In the genomic region with DNA sequence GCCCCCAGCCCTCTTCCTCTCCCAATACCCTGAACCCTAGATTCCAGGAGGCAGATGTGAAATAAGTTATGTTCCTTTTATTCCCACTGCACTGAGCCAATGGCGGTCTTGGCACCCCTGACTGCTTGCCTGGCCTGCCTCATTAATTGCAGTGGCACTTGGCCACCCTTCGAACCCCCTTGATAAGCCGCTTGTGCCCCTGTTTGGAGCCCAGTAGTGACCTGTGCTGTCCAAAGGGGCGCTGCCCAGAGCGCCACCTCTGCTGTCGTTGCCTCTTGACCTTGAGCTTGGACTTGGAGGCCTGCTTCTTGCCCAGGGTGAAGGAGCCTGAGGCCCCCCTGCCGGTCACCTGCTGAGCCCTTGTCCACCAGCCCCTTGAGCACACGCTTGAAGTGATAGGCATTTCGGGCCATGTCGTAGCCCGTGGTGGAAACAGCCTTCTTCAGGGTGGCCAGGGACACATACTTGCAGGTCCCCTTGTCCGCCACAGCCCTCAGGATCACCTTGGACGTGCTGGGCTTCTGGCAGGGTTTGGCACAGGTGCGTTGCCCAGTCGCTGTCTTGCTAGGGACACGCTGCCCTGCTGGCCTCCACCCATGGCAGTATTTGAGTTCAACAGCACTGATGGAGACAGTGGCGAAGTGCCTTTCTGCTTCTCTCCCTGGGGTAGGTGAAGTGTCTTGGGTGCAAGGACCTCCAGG, we compare ENCODE assay signal across 1 cellular context.
TF ChIP-seq lines count a peak whose summit lies in the region.

No MANE protein-coding gene starts in this region.

TF ChIP-seq in H1, 55 proteins besides CTCF, POLR2A, EP300 and RAD21:
- TF ChIP-seq, protein P1, sequence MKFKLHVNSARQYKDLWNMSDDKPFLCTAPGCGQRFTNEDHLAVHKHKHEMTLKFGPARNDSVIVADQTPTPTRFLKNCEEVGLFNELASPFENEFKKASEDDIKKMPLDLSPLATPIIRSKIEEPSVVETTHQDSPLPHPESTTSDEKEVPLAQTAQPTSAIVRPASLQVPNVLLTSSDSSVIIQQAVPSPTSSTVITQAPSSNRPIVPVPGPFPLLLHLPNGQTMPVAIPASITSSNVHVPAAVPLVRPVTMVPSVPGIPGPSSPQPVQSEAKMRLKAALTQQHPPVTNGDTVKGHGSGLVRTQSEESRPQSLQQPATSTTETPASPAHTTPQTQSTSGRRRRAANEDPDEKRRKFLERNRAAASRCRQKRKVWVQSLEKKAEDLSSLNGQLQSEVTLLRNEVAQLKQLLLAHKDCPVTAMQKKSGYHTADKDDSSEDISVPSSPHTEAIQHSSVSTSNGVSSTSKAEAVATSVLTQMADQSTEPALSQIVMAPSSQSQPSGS (IDR thresholded peaks at IDR 0.05; ENCODE audit: low read length) = no peak
- TF ChIP-seq GTF2F1 (IDR thresholded peaks at IDR 0.05; ENCODE audit: borderline replicate concordance, low read depth, low read length) (no peak), KDM5A (IDR thresholded peaks at IDR 0.05; ENCODE audit: low read length) (no peak), TAF1 (IDR thresholded peaks at IDR 0.05; ENCODE audit: low read depth, low read length) (no peak), CHD1 (IDR thresholded peaks at IDR 0.05; ENCODE audit: low read depth, low read length) (no peak), JUND (IDR thresholded peaks at IDR 0.05; ENCODE audit: low read length) (no peak), SP2 (IDR thresholded peaks at IDR 0.05; ENCODE audit: low read length) (no peak), BACH1 (IDR thresholded peaks at IDR 0.05; ENCODE audit: low read length) (no peak), TBP (IDR thresholded peaks at IDR 0.05; ENCODE audit: low read depth, low read length) (no peak), SIX5 (IDR thresholded peaks at IDR 0.05; ENCODE audit: low read depth, low read length) (no peak), ZNF274 (IDR thresholded peaks at IDR 0.05; ENCODE audit: borderline replicate concordance, extremely low read depth, low read length) (no peak), BRCA1 (IDR thresholded peaks at IDR 0.05; ENCODE audit: low read depth, low read length) (no peak), HDAC2 (IDR thresholded peaks at IDR 0.05; ENCODE audit: borderline replicate concordance in 1 of 2, low read depth in 2 of 2, low read length in 2 of 2) (no peak), CEBPB (IDR thresholded peaks at IDR 0.05; ENCODE audit: low read depth, low read length) (no peak), NANOG (IDR thresholded peaks at IDR 0.05; ENCODE audit: insufficient read depth, low read depth, low read length, poor library complexity, severe bottlenecking) (no peak), CTBP2 (IDR thresholded peaks at IDR 0.05; ENCODE audit: borderline replicate concordance, insufficient read depth, insufficient read length, low read length) (no peak), BCL11A (IDR thresholded peaks at IDR 0.05; ENCODE audit: low read depth in 2 of 2, low read length in 2 of 2) (no peak)
- TF ChIP-seq, protein P2, sequence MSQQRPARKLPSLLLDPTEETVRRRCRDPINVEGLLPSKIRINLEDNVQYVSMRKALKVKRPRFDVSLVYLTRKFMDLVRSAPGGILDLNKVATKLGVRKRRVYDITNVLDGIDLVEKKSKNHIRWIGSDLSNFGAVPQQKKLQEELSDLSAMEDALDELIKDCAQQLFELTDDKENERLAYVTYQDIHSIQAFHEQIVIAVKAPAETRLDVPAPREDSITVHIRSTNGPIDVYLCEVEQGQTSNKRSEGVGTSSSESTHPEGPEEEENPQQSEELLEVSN (IDR thresholded peaks at IDR 0.05) = no peak
- TF ChIP-seq, protein P3, sequence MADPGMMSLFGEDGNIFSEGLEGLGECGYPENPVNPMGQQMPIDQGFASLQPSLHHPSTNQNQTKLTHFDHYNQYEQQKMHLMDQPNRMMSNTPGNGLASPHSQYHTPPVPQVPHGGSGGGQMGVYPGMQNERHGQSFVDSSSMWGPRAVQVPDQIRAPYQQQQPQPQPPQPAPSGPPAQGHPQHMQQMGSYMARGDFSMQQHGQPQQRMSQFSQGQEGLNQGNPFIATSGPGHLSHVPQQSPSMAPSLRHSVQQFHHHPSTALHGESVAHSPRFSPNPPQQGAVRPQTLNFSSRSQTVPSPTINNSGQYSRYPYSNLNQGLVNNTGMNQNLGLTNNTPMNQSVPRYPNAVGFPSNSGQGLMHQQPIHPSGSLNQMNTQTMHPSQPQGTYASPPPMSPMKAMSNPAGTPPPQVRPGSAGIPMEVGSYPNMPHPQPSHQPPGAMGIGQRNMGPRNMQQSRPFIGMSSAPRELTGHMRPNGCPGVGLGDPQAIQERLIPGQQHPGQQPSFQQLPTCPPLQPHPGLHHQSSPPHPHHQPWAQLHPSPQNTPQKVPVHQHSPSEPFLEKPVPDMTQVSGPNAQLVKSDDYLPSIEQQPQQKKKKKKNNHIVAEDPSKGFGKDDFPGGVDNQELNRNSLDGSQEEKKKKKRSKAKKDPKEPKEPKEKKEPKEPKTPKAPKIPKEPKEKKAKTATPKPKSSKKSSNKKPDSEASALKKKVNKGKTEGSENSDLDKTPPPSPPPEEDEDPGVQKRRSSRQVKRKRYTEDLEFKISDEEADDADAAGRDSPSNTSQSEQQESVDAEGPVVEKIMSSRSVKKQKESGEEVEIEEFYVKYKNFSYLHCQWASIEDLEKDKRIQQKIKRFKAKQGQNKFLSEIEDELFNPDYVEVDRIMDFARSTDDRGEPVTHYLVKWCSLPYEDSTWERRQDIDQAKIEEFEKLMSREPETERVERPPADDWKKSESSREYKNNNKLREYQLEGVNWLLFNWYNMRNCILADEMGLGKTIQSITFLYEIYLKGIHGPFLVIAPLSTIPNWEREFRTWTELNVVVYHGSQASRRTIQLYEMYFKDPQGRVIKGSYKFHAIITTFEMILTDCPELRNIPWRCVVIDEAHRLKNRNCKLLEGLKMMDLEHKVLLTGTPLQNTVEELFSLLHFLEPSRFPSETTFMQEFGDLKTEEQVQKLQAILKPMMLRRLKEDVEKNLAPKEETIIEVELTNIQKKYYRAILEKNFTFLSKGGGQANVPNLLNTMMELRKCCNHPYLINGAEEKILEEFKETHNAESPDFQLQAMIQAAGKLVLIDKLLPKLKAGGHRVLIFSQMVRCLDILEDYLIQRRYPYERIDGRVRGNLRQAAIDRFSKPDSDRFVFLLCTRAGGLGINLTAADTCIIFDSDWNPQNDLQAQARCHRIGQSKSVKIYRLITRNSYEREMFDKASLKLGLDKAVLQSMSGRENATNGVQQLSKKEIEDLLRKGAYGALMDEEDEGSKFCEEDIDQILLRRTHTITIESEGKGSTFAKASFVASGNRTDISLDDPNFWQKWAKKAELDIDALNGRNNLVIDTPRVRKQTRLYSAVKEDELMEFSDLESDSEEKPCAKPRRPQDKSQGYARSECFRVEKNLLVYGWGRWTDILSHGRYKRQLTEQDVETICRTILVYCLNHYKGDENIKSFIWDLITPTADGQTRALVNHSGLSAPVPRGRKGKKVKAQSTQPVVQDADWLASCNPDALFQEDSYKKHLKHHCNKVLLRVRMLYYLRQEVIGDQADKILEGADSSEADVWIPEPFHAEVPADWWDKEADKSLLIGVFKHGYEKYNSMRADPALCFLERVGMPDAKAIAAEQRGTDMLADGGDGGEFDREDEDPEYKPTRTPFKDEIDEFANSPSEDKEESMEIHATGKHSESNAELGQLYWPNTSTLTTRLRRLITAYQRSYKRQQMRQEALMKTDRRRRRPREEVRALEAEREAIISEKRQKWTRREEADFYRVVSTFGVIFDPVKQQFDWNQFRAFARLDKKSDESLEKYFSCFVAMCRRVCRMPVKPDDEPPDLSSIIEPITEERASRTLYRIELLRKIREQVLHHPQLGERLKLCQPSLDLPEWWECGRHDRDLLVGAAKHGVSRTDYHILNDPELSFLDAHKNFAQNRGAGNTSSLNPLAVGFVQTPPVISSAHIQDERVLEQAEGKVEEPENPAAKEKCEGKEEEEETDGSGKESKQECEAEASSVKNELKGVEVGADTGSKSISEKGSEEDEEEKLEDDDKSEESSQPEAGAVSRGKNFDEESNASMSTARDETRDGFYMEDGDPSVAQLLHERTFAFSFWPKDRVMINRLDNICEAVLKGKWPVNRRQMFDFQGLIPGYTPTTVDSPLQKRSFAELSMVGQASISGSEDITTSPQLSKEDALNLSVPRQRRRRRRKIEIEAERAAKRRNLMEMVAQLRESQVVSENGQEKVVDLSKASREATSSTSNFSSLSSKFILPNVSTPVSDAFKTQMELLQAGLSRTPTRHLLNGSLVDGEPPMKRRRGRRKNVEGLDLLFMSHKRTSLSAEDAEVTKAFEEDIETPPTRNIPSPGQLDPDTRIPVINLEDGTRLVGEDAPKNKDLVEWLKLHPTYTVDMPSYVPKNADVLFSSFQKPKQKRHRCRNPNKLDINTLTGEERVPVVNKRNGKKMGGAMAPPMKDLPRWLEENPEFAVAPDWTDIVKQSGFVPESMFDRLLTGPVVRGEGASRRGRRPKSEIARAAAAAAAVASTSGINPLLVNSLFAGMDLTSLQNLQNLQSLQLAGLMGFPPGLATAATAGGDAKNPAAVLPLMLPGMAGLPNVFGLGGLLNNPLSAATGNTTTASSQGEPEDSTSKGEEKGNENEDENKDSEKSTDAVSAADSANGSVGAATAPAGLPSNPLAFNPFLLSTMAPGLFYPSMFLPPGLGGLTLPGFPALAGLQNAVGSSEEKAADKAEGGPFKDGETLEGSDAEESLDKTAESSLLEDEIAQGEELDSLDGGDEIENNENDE (IDR thresholded peaks at IDR 0.05; ENCODE audit: insufficient replicate concordance, low read length) = no peak
- TF ChIP-seq, protein P4, sequence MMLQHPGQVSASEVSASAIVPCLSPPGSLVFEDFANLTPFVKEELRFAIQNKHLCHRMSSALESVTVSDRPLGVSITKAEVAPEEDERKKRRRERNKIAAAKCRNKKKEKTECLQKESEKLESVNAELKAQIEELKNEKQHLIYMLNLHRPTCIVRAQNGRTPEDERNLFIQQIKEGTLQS (IDR thresholded peaks at IDR 0.05; ENCODE audit: insufficient read depth, low read depth, low read length) = no peak
